27 cellular contexts compared by ENCODE assay signal in the genomic region with DNA sequence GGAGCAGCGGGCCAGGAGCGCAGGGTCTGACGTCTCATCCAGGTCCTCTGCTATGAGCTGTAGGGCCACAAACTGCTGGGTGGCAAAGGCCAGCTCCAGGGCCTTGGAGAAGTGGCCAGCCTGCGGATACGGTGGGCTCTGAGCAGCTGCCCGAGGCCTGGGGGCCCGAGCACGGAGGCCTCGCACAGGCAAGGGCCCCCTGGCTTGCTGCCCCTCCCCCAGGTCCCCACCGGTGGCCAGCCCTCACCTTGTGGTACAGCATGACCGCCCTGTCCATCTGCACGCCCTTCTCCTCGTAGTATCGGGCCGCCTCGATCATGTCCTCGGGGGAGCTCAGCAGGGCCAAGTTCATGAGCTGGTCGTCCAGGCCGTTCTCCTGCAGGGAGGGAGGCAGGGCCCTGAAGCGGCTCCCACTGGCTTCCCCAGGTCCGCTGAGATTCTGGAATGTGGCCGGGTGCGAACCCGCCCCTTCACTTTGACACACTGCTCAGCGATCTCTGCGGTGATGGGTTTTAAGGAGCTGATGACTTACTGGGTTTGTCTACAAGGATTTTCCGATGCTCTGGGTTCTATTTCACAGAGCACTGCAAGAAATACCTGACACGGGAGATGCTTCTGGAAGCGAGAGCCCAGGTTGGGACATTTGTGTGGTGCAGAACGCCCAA. TPM values are rescaled to one million over a fixed set of nuclear protein-coding genes. Genes with fewer than 3 reads are reported as not detected.
DNase-seq lines count a peak whose midpoint lies in the region; ATAC-seq, FAIRE-seq and TF ChIP-seq lines count a peak whose summit lies in the region.
"Had no signal": no experiment of that assay in that cellular context is flagged by ENCODE, and none has a peak within 500 bp of the region (broad histone marks: within the 10 kb centered on the region; RNA-seq: fewer than 3 reads in every experiment).

No MANE protein-coding gene starts in this region.

- WGBS in trophoblast cell (ENCODE audit: extremely low coverage, insufficient coverage, insufficient read length), result no CpG with 5 or more reads among the region's 30 CpGs

- H3K4me3 ChIP-seq in trophoblast cell (ENCODE audit: low read depth, low read length), result no peak overlapping the region
- H3K4me3 ChIP-seq: BLaER1, HAP-1 had no signal

- no peak overlapping the region for H3K4ac ChIP-seq in trophoblast cell (ENCODE audit: low read depth, low read length)

- no peak overlapping the region for H3K27ac ChIP-seq in trophoblast cell (ENCODE audit: low read depth, low read length)
- H3K27ac ChIP-seq: 22Rv1, BLaER1, C4-2B had no signal

- peaks cover 9% of the 10 kb centered on the region for H3K79me1 ChIP-seq in trophoblast cell (ENCODE audit: low read length)

- H3K4me2 ChIP-seq in trophoblast cell (ENCODE audit: low read length), result no peak overlapping the region
- H3K4me2 ChIP-seq: BLaER1 had no signal

- POLR2A ChIA-PET in activated CD8-positive, alpha-beta T cell treated with anti-CD3 and anti-CD28 coated beads for 36 hours (lab: Charles Lee), result interaction anchor here (1.0 to 1.4 kb wide), 4 partner anchors 9 to 25 kb away, joined by 3 to 6 read pairs (median 4); no protein-coding TSS in a partner anchor

- no peak overlapping the region for H3K23ac ChIP-seq in trophoblast cell (ENCODE audit: low read length)

- H4K91ac ChIP-seq in trophoblast cell (ENCODE audit: low read depth, low read length), result no peak overlapping the region

- peaks cover 7% of the 10 kb centered on the region for H3K36me3 Mint-ChIP-seq in activated T-cell treated with anti-CD3 and anti-CD28 coated beads, Interleukin-2, amount 50 U/mL, for 24 hours (ENCODE audit: low read depth)
- peaks cover 8% of the 10 kb centered on the region for H3K36me3 Mint-ChIP-seq in endothelial cell (ENCODE audit: low read depth, unreplicated experiment)
- no peaks in the 10 kb centered on the region for H3K36me3 Mint-ChIP-seq in activated CD8-positive, alpha-beta T cell treated with anti-CD3 and anti-CD28 coated beads for 36 hours (ENCODE audit: low read depth)

- CTCF ChIA-PET in activated CD8-positive, alpha-beta T cell treated with anti-CD3 and anti-CD28 coated beads for 36 hours (lab: Charles Lee), result no interaction called here

- H2BK120ac ChIP-seq in trophoblast cell (ENCODE audit: insufficient read depth, low read length, poor library complexity), result no peak overlapping the region

- FAIRE-seq in GM19239 (lab: Jason Lieb, UNC), result no peak
- FAIRE-seq: A204.1, GM12891, GM18507, H54 had no signal

- peak overlapping the region; percentile 29 for H3K27ac Mint-ChIP-seq in activated T-cell treated with anti-CD3 and anti-CD28 coated beads, Interleukin-2, amount 50 U/mL, for 24 hours
- H3K27ac Mint-ChIP-seq in endothelial cell (ENCODE audit: unreplicated experiment), result no peak overlapping the region
- no peak overlapping the region for H3K27ac Mint-ChIP-seq in activated CD8-positive, alpha-beta T cell treated with anti-CD3 and anti-CD28 coated beads for 36 hours
- H3K27ac Mint-ChIP-seq: B cell; CD8-positive, alpha-beta T cell; HFFc6 had no signal

- no peak for ATAC-seq in activated CD8-positive, alpha-beta T cell treated with anti-CD3 and anti-CD28 coated beads for 36 hours
- ATAC-seq: CD8-positive, alpha-beta T cell had no signal

- H3K4me1 Mint-ChIP-seq in activated T-cell treated with anti-CD3 and anti-CD28 coated beads, Interleukin-2, amount 50 U/mL, for 24 hours (ENCODE audit: low read depth), result peaks cover 25% of the 10 kb centered on the region
- peaks cover 10% of the 10 kb centered on the region for H3K4me1 Mint-ChIP-seq in endothelial cell (ENCODE audit: unreplicated experiment)
- H3K4me1 Mint-ChIP-seq in activated CD8-positive, alpha-beta T cell treated with anti-CD3 and anti-CD28 coated beads for 36 hours (ENCODE audit: low read depth), result peaks cover 20% of the 10 kb centered on the region
- H3K4me1 Mint-ChIP-seq: B cell had no signal

- peaks cover 2% of the 10 kb centered on the region for H3K79me2 ChIP-seq in trophoblast cell (ENCODE audit: control insufficient read depth, insufficient read depth, low read length, poor library complexity)

- no peaks in the 10 kb centered on the region for H3K27me3 Mint-ChIP-seq in activated T-cell treated with anti-CD3 and anti-CD28 coated beads, Interleukin-2, amount 50 U/mL, for 24 hours
- peaks cover 7% of the 10 kb centered on the region for H3K27me3 Mint-ChIP-seq in endothelial cell (ENCODE audit: unreplicated experiment)
- H3K27me3 Mint-ChIP-seq in activated CD8-positive, alpha-beta T cell treated with anti-CD3 and anti-CD28 coated beads for 36 hours, result no peaks in the 10 kb centered on the region
- H3K27me3 Mint-ChIP-seq: B cell; CD4-positive, CD25-positive, alpha-beta regulatory T cell had no signal

- TF ChIP-seq CTCF in endothelial cell (IDR thresholded peaks at IDR 0.05; ENCODE audit: unreplicated experiment), result no peak
- no peak for TF ChIP-seq CTCF in activated CD8-positive, alpha-beta T cell treated with anti-CD3 and anti-CD28 coated beads for 36 hours (IDR thresholded peaks at IDR 0.05)

- no peaks in the 10 kb centered on the region for H3K9me3 Mint-ChIP-seq in activated T-cell treated with anti-CD3 and anti-CD28 coated beads, Interleukin-2, amount 50 U/mL, for 24 hours
- H3K9me3 Mint-ChIP-seq in endothelial cell (ENCODE audit: unreplicated experiment), result no peaks in the 10 kb centered on the region
- no peaks in the 10 kb centered on the region for H3K9me3 Mint-ChIP-seq in activated CD8-positive, alpha-beta T cell treated with anti-CD3 and anti-CD28 coated beads for 36 hours
- H3K9me3 Mint-ChIP-seq: CD4-positive, CD25-positive, alpha-beta regulatory T cell; CD8-positive, alpha-beta T cell; HFFc6 had no signal

- H3K4me1 ChIP-seq in trophoblast cell (ENCODE audit: control insufficient read depth in 1 of 2, insufficient read depth in 2 of 2, low read length in 2 of 2), result peaks cover 19 to 25% of the 10 kb centered on the region in 2 experiments
- H3K4me1 ChIP-seq: Caco-2, HAP-1 had no signal

- H3K4me3 Mint-ChIP-seq in activated T-cell treated with anti-CD3 and anti-CD28 coated beads, Interleukin-2, amount 50 U/mL, for 24 hours, result no peak overlapping the region
- peak overlapping the region; percentile 56 for H3K4me3 Mint-ChIP-seq in endothelial cell (ENCODE audit: unreplicated experiment)
- H3K4me3 Mint-ChIP-seq in activated CD8-positive, alpha-beta T cell treated with anti-CD3 and anti-CD28 coated beads for 36 hours, result no peak overlapping the region
- H3K4me3 Mint-ChIP-seq: B cell; CD4-positive, CD25-positive, alpha-beta regulatory T cell; CD8-positive, alpha-beta T cell; HFFc6 had no signal

- H3K18ac ChIP-seq in trophoblast cell (ENCODE audit: low read length), result no peak overlapping the region

- no peak overlapping the region for H2AFZ ChIP-seq in trophoblast cell (ENCODE audit: insufficient read depth, low read length, poor library complexity)

- intact Hi-C loops in activated CD8-positive, alpha-beta T cell treated with anti-CD3 and anti-CD28 coated beads for 36 hours (cut with micrococcal nuclease), result no loop called here

- peak overlapping the region; percentile 9 for H4K8ac ChIP-seq in trophoblast cell (ENCODE audit: low read depth, low read length)

- no peak overlapping the region for H4K12ac ChIP-seq in trophoblast cell (ENCODE audit: low read depth, low read length)

- no peak overlapping the region for H3K9ac ChIP-seq in trophoblast cell (ENCODE audit: low read length)
- H3K9ac ChIP-seq: BLaER1 had no signal

- DNase-seq in activated T-cell treated with anti-CD3 and anti-CD28 coated beads, Interleukin-2, amount 50 U/mL, for 24 hours, result no peak
- no peak for DNase-seq in activated T-cell treated with anti-CD3 and anti-CD28 coated beads, Interleukin-2, amount 50 U/mL, for 1 hour
- DNase-seq in EH (ENCODE audit: low read depth), result peak; percentile 29
- DNase-seq in endothelial cell (ENCODE audit: low spot score), result no peak
- DNase-seq in trophoblast cell, result peak; percentile 39 to 66
- DNase-seq in GM19239 (ENCODE audit: insufficient read length, low spot score), result no peak
- no peak for DNase-seq in activated CD8-positive, alpha-beta T cell treated with anti-CD3 and anti-CD28 coated beads for 36 hours
- DNase-seq: Caco-2; CD4-positive, CD25-positive, alpha-beta regulatory T cell; CD8-positive, alpha-beta T cell; DMS153; DND-41; EL; GF-D8; GOT3; HFFc6 had no signal

- H3K36me3 ChIP-seq in trophoblast cell (ENCODE audit: control insufficient read depth in 1 of 2, insufficient read depth in 2 of 2, low read length in 2 of 2), result peaks cover 20% of the 10 kb centered on the region in 2 experiments
- H3K36me3 ChIP-seq: HAP-1 had no signal

- H3K27me3 ChIP-seq in trophoblast cell (ENCODE audit: insufficient read depth, low read length), result no peaks in the 10 kb centered on the region
- H3K27me3 ChIP-seq: BLaER1 had no signal

- no peak overlapping the region for H2BK12ac ChIP-seq in trophoblast cell (ENCODE audit: low read length)

- no peak overlapping the region for H3K14ac ChIP-seq in trophoblast cell (ENCODE audit: low read length)

- peak overlapping the region; percentile 44 for H2AK5ac ChIP-seq in trophoblast cell (ENCODE audit: low read length)

- peaks cover 6% of the 10 kb centered on the region for H3K9me3 ChIP-seq in trophoblast cell (ENCODE audit: insufficient read depth, low read depth, low read length)
- H3K9me3 ChIP-seq: BLaER1, Caco-2, HAP-1 had no signal

- H2BK5ac ChIP-seq in trophoblast cell (ENCODE audit: low read depth, low read length, poor library complexity), result no peak overlapping the region

RNA-seq across cellular contexts. Expression of a gene that starts 9.8 kb away (rescaled TPM):
- total RNA-seq in endothelial cell (ENCODE audit: unreplicated experiment), result 66.3 TPM
- polyA plus RNA-seq in trophoblast cell (2013), result 9.6 and 10.8 TPM in 2 replicates
- total RNA-seq in activated CD8-positive, alpha-beta T cell treated with anti-CD3 and anti-CD28 coated beads for 36 hours, result 10 to 100 TPM; 12.9 to 14.3 TPM
- total RNA-seq: Caco-2, G401 had no signal

RNA-seq across cellular contexts. Expression of a gene that starts 30.6 kb away (rescaled TPM):
- 64.5 TPM for total RNA-seq in endothelial cell (ENCODE audit: unreplicated experiment)
- 17.7 and 19.2 TPM in 2 replicates for polyA plus RNA-seq in trophoblast cell (2013)
- 10 to 100 TPM; 59.1 to 62.1 TPM for total RNA-seq in activated CD8-positive, alpha-beta T cell treated with anti-CD3 and anti-CD28 coated beads for 36 hours

RNA-seq across cellular contexts. Expression of a gene that starts 35.0 kb away (rescaled TPM):
- total RNA-seq in endothelial cell (ENCODE audit: unreplicated experiment), result 0.21 TPM
- polyA plus RNA-seq in trophoblast cell (2013), result 0.04 TPM in 1 of 2 replicates, not detected in the other
- not detected for total RNA-seq in activated CD8-positive, alpha-beta T cell treated with anti-CD3 and anti-CD28 coated beads for 36 hours
- total RNA-seq: B cell; Caco-2; CD4-positive, CD25-positive, alpha-beta regulatory T cell; CD8-positive, alpha-beta T cell had no signal
- polyA plus RNA-seq: AG04450; CD4-positive, CD25-positive, alpha-beta regulatory T cell had no signal

RNA-seq across cellular contexts. Expression of a gene that starts 48.9 kb away (rescaled TPM):
- total RNA-seq in endothelial cell (ENCODE audit: unreplicated experiment), result 99.1 TPM
- polyA plus RNA-seq in trophoblast cell (2013), result 41.9 and 46.1 TPM in 2 replicates
- total RNA-seq in activated CD8-positive, alpha-beta T cell treated with anti-CD3 and anti-CD28 coated beads for 36 hours, result 10 to 100 TPM; 35.5 to 36.8 TPM

Comparison
In these comparisons a context has a peak if more than half of its experiments do, and no peak if none do; other contexts are left out.
1. DNase-seq: peak in EH (single experiment) and trophoblast cell (2 of 2); none in activated T-cell treated with anti-CD3 and anti-CD28 coated beads, Interleukin-2, amount 50 U/mL, for 24 hours (single experiment), activated T-cell treated with anti-CD3 and anti-CD28 coated beads, Interleukin-2, amount 50 U/mL, for 1 hour (single experiment), endothelial cell (single experiment), GM19239 (single experiment) and activated CD8-positive, alpha-beta T cell treated with anti-CD3 and anti-CD28 coated beads for 36 hours (single experiment).